Comparison of ENCODE assay signal across 1 cellular context in the genomic region with DNA sequence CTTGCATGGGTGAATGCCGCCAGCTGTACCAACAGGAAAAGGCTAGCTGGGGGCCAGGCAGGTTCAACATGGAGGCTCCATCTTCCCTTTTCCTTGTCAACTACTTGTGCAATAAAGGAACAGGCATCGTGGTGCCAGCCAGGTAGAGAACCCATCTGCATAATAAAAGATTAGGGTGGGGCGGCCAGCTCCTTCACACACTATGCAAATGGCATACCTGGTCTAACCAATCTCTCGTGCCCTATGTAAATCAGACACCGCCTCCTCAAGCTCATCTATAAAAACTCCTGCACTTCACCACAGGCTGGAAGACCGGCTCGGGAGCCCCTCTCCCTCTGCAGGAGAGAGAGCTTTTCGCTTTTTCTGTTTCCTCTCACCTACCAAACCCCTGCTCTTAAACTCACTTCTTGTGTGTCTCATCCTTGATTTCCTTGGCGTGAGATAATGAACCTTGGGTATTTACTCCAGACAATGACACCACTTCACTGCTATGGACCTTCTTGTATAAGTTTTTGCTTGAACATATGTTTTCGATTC.
TF ChIP-seq lines count a peak whose summit lies in the region.

No MANE protein-coding gene starts in this region.

TF ChIP-seq in H1, 55 proteins besides CTCF, POLR2A, EP300 and RAD21 (continued from another document):
- TF ChIP-seq TAF1 (IDR thresholded peaks at IDR 0.05; ENCODE audit: low read depth, low read length) (peak; percentile 40; the same call in 1 of the 2 replicates), JUND (IDR thresholded peaks at IDR 0.05; ENCODE audit: low read length) (no peak), TEAD4 (IDR thresholded peaks at IDR 0.05; ENCODE audit: low read depth, low read length) (no peak), SP2 (IDR thresholded peaks at IDR 0.05; ENCODE audit: low read length) (no peak), NANOG (IDR thresholded peaks at IDR 0.05; ENCODE audit: insufficient read depth, low read depth, low read length, poor library complexity, severe bottlenecking) (no peak), RNF2 (IDR thresholded peaks at IDR 0.05; ENCODE audit: borderline replicate concordance, low read depth, low read length, missing control alignments, poor library complexity, severe bottlenecking) (no peak), CEBPB (IDR thresholded peaks at IDR 0.05; ENCODE audit: low read depth, low read length) (no peak; the same call in 1 of the 2 replicates), JUN (IDR thresholded peaks at IDR 0.05; ENCODE audit: low read depth, low read length) (no peak), PHF8 (conservative IDR thresholded peaks at IDR 0.05; ENCODE audit: low read depth, low read length) (no peak)
